9 cellular contexts compared by ENCODE assay signal in genomic region chr6:132495604-132496079, GRCh38. TPM values are rescaled to one million over a fixed set of nuclear protein-coding genes. Genes with fewer than 3 reads are reported as not detected.
DNase-seq lines count a peak whose midpoint lies in the region; ATAC-seq and TF ChIP-seq lines count a peak whose summit lies in the region.
"Had no signal": no experiment of that assay in that cellular context is flagged by ENCODE, and none has a peak within 500 bp of the region (broad histone marks: within the 10 kb centered on the region; RNA-seq: fewer than 3 reads in every experiment).

No MANE protein-coding gene starts in this region.

- H3K79me2 ChIP-seq in smooth muscle cell (ENCODE audit: low read depth), result peaks cover 44% of the 10 kb centered on the region

- no peaks in the 10 kb centered on the region for H3K4me1 ChIP-seq in smooth muscle cell (ENCODE audit: low read depth)

- DNase-seq in activated CD8-positive, alpha-beta T cell treated with anti-CD3 and anti-CD28 coated beads for 36 hours, result no peak
- no peak for DNase-seq in activated CD8-positive, alpha-beta T cell treated with anti-CD3 and anti-CD28 coated beads, Interleukin-2, amount 10 ng/mL, durations not matched to agents 7 days and 5 days
- DNase-seq in NCI-H2227 (lab: John Stamatoyannopoulos, UW; ENCODE audit: unreplicated experiment) (no peak), GF-D8 (lab: John Stamatoyannopoulos, UW) (no peak), smooth muscle cell (lab: John Stamatoyannopoulos, UW; ENCODE audit: unreplicated experiment) (no peak)

- no peak for ATAC-seq in activated CD8-positive, alpha-beta T cell treated with anti-CD3 and anti-CD28 coated beads for 36 hours
- no peak for ATAC-seq in activated CD8-positive, alpha-beta T cell treated with anti-CD3 and anti-CD28 coated beads, Interleukin-2, amount 10 ng/mL, durations not matched to agents 7 days and 5 days
- peak; percentile 45 for ATAC-seq in GM21786 (IDR thresholded peaks at IDR 0.05; ENCODE audit: unreplicated experiment)
- peak; percentile 46 for ATAC-seq in HG03460 (IDR thresholded peaks at IDR 0.05; ENCODE audit: unreplicated experiment)
- ATAC-seq: K562 had no signal

- H3K4me1 Mint-ChIP-seq in activated CD8-positive, alpha-beta T cell treated with anti-CD3 and anti-CD28 coated beads for 36 hours (ENCODE audit: low read depth), result peaks cover 44% of the 10 kb centered on the region
- peaks cover 21% of the 10 kb centered on the region for H3K4me1 Mint-ChIP-seq in activated CD8-positive, alpha-beta T cell treated with anti-CD3 and anti-CD28 coated beads, Interleukin-2, amount 10 ng/mL, durations not matched to agents 7 days and 5 days (ENCODE audit: low read depth)
- H3K4me1 Mint-ChIP-seq in nephron, result peaks cover 12% of the 10 kb centered on the region

- CTCF ChIA-PET in activated CD8-positive, alpha-beta T cell treated with anti-CD3 and anti-CD28 coated beads for 36 hours (lab: Charles Lee), result interaction anchor here (0.9 to 6.6 kb wide), 6 partner anchors 11 to 216 kb away, joined by 3 to 42 read pairs (median 6); no protein-coding TSS in a partner anchor
- CTCF ChIA-PET in activated CD8-positive, alpha-beta T cell treated with anti-CD3 and anti-CD28 coated beads, Interleukin-2, amount 10 ng/mL, durations not matched to agents 7 days and 5 days (lab: Charles Lee), result interaction anchor here (1.0 to 3.7 kb wide), 6 partner anchors 10 to 216 kb away, joined by 3 to 30 read pairs (median 9); partner anchors contain the start of gene STX7

- no peaks in the 10 kb centered on the region for H3F3A ChIP-seq in smooth muscle cell (ENCODE audit: low read depth)

- WGBS in smooth muscle cell (ENCODE audit: low lambda C conversion rate), result 96% methylated on average over 2 of the region's 2 CpGs

- H2AFZ ChIP-seq in smooth muscle cell (ENCODE audit: low read depth), result no peak overlapping the region

- H3K27ac ChIP-seq in smooth muscle cell (ENCODE audit: low read depth), result no peak overlapping the region

- H3K4me3 Mint-ChIP-seq in activated CD8-positive, alpha-beta T cell treated with anti-CD3 and anti-CD28 coated beads for 36 hours, result no peak overlapping the region
- no peak overlapping the region for H3K4me3 Mint-ChIP-seq in activated CD8-positive, alpha-beta T cell treated with anti-CD3 and anti-CD28 coated beads, Interleukin-2, amount 10 ng/mL, durations not matched to agents 7 days and 5 days
- no peak overlapping the region for H3K4me3 Mint-ChIP-seq in nephron

- H3K4me3 ChIP-seq in smooth muscle cell, result no peak overlapping the region
- H3K4me3 ChIP-seq: K562 had no signal

- intact Hi-C loops in activated CD8-positive, alpha-beta T cell treated with anti-CD3 and anti-CD28 coated beads for 36 hours (cut with micrococcal nuclease), result no loop called here

- peaks cover 73% of the 10 kb centered on the region for H4K20me1 ChIP-seq in smooth muscle cell (ENCODE audit: low read depth)

- H3K4me2 ChIP-seq in smooth muscle cell, result no peak overlapping the region

- H3K27ac Mint-ChIP-seq in activated CD8-positive, alpha-beta T cell treated with anti-CD3 and anti-CD28 coated beads for 36 hours, result peak overlapping the region; percentile 16
- no peak overlapping the region for H3K27ac Mint-ChIP-seq in activated CD8-positive, alpha-beta T cell treated with anti-CD3 and anti-CD28 coated beads, Interleukin-2, amount 10 ng/mL, durations not matched to agents 7 days and 5 days
- H3K27ac Mint-ChIP-seq in nephron, result peak overlapping the region in 2 of 3 experiments; percentile 29 to 75

- POLR2A ChIA-PET in activated CD8-positive, alpha-beta T cell treated with anti-CD3 and anti-CD28 coated beads for 36 hours (lab: Charles Lee), result no interaction called here
- POLR2A ChIA-PET in activated CD8-positive, alpha-beta T cell treated with anti-CD3 and anti-CD28 coated beads, Interleukin-2, amount 10 ng/mL, durations not matched to agents 7 days and 5 days (lab: Charles Lee), result interaction anchor here (0.7 to 1.3 kb wide), 2 partner anchors 18 to 141 kb away, joined by 3 to 5 read pairs; partner anchors contain the start of gene STX7

- H3K9me3 Mint-ChIP-seq in activated CD8-positive, alpha-beta T cell treated with anti-CD3 and anti-CD28 coated beads for 36 hours, result peaks cover 8% of the 10 kb centered on the region
- H3K9me3 Mint-ChIP-seq in activated CD8-positive, alpha-beta T cell treated with anti-CD3 and anti-CD28 coated beads, Interleukin-2, amount 10 ng/mL, durations not matched to agents 7 days and 5 days (ENCODE audit: insufficient read depth), result no peaks in the 10 kb centered on the region
- no peaks in the 10 kb centered on the region for H3K9me3 Mint-ChIP-seq in nephron

- no peaks in the 10 kb centered on the region for H3K9me3 ChIP-seq in smooth muscle cell (replicated peaks; ENCODE audit: low read depth)

- no peak for TF ChIP-seq CTCF in activated CD8-positive, alpha-beta T cell treated with anti-CD3 and anti-CD28 coated beads for 36 hours (IDR thresholded peaks at IDR 0.05)
- TF ChIP-seq CTCF in nephron (IDR thresholded peaks at IDR 0.05; ENCODE audit: unreplicated experiment in 3 of 3) (no peak), smooth muscle cell (IDR thresholded peaks at IDR 0.05; ENCODE audit: borderline replicate concordance, insufficient read depth, poor library complexity, severe bottlenecking) (no peak)

- H3K36me3 Mint-ChIP-seq in activated CD8-positive, alpha-beta T cell treated with anti-CD3 and anti-CD28 coated beads for 36 hours (ENCODE audit: low read depth), result peaks cover 36% of the 10 kb centered on the region
- H3K36me3 Mint-ChIP-seq in activated CD8-positive, alpha-beta T cell treated with anti-CD3 and anti-CD28 coated beads, Interleukin-2, amount 10 ng/mL, durations not matched to agents 7 days and 5 days (ENCODE audit: low read depth), result peaks cover 35% of the 10 kb centered on the region
- peaks cover 57% of the 10 kb centered on the region for H3K36me3 Mint-ChIP-seq in nephron (ENCODE audit: low read depth)

- no peaks in the 10 kb centered on the region for H3K36me3 ChIP-seq in smooth muscle cell (ENCODE audit: low read depth)

- H3K9ac ChIP-seq in smooth muscle cell (ENCODE audit: low read depth), result no peak overlapping the region

- no peaks in the 10 kb centered on the region for H3K27me3 ChIP-seq in smooth muscle cell (ENCODE audit: low read depth)

- no peaks in the 10 kb centered on the region for H3K27me3 Mint-ChIP-seq in activated CD8-positive, alpha-beta T cell treated with anti-CD3 and anti-CD28 coated beads for 36 hours
- H3K27me3 Mint-ChIP-seq in activated CD8-positive, alpha-beta T cell treated with anti-CD3 and anti-CD28 coated beads, Interleukin-2, amount 10 ng/mL, durations not matched to agents 7 days and 5 days (ENCODE audit: low read depth), result no peaks in the 10 kb centered on the region
- no peaks in the 10 kb centered on the region for H3K27me3 Mint-ChIP-seq in nephron (ENCODE audit: low read depth)

RNA-seq across cellular contexts. Expression of gene STX7, which starts 17.3 kb away (rescaled TPM):
- total RNA-seq in activated CD8-positive, alpha-beta T cell treated with anti-CD3 and anti-CD28 coated beads for 36 hours, result 10 to 100 TPM; 11.8 to 15.1 TPM
- total RNA-seq in activated CD8-positive, alpha-beta T cell treated with anti-CD3 and anti-CD28 coated beads, Interleukin-2, amount 10 ng/mL, durations not matched to agents 7 days and 5 days, result 10 to 100 TPM; 16.0 to 16.4 TPM
- total RNA-seq in smooth muscle cell, result 25.6 and 27.4 TPM in 2 replicates
- 22.0 and 26.0 TPM in 2 replicates for polyA plus RNA-seq in smooth muscle cell

RNA-seq across cellular contexts. Expression of gene TAAR9, which starts 42.4 kb away (rescaled TPM):
- total RNA-seq in activated CD8-positive, alpha-beta T cell treated with anti-CD3 and anti-CD28 coated beads for 36 hours, result not detected
- total RNA-seq in activated CD8-positive, alpha-beta T cell treated with anti-CD3 and anti-CD28 coated beads, Interleukin-2, amount 10 ng/mL, durations not matched to agents 7 days and 5 days, result not detected
- total RNA-seq in smooth muscle cell, result not detected in 2 replicates
- not detected in 2 replicates for polyA plus RNA-seq in smooth muscle cell
- total RNA-seq: K562 had no signal
- polyA plus RNA-seq: K562 had no signal

RNA-seq across cellular contexts. Expression of gene TAAR8, which starts 56.8 kb away (rescaled TPM):
- not detected for total RNA-seq in activated CD8-positive, alpha-beta T cell treated with anti-CD3 and anti-CD28 coated beads for 36 hours
- total RNA-seq in activated CD8-positive, alpha-beta T cell treated with anti-CD3 and anti-CD28 coated beads, Interleukin-2, amount 10 ng/mL, durations not matched to agents 7 days and 5 days, result not detected
- total RNA-seq in smooth muscle cell, result not detected in 2 replicates
- polyA plus RNA-seq in smooth muscle cell, result not detected in 2 replicates
- total RNA-seq: K562 had no signal
- polyA plus RNA-seq: K562 had no signal

Comparison
In these comparisons a context has a peak if more than half of its experiments do, and no peak if none do; other contexts are left out.
1. ATAC-seq: peak in GM21786 (single experiment) and HG03460 (single experiment); none in activated CD8-positive, alpha-beta T cell treated with anti-CD3 and anti-CD28 coated beads for 36 hours (single experiment) and activated CD8-positive, alpha-beta T cell treated with anti-CD3 and anti-CD28 coated beads, Interleukin-2, amount 10 ng/mL, durations not matched to agents 7 days and 5 days (single experiment).